ENCODE assay signal across 29 cellular contexts in the genomic region with DNA sequence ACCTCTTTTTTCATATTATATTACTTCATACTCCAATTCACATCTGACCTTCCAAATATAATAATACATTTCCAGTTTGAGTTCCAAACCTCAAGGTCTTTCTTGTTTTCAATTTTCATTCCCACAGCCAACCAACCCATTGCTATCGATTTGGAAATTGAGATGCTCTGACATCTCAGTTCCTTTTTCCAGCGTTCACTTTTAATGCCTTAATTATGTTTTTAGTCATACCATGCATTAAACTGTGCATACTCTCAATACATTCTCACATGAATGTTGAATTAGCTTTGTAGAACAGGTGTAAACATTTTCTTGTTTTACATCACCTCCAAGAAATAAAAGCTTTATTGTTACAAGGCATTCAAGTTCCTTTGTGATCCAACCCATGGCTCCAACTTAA.
DNase-seq lines count a peak whose midpoint lies in the region; ATAC-seq, FAIRE-seq and TF ChIP-seq lines count a peak whose summit lies in the region.
"Had no signal": no experiment of that assay in that cellular context is flagged by ENCODE, and none has a peak within 500 bp of the region (broad histone marks: within the 10 kb centered on the region; RNA-seq: fewer than 3 reads in every experiment).

No MANE protein-coding gene starts in this region.

- peak; percentile 75 for ATAC-seq in GM19395 (IDR thresholded peaks at IDR 0.05; ENCODE audit: unreplicated experiment)
- ATAC-seq in HG02610 (IDR thresholded peaks at IDR 0.05; ENCODE audit: unreplicated experiment), result peak; percentile 64
- ATAC-seq in HG03442 (IDR thresholded peaks at IDR 0.05; ENCODE audit: unreplicated experiment), result peak; percentile 48
- ATAC-seq in GM18505 (IDR thresholded peaks at IDR 0.05; ENCODE audit: unreplicated experiment), result no peak
- no peak for ATAC-seq in WTC11
- ATAC-seq: activated CD4-positive, CD25-positive, alpha-beta regulatory T cell treated with anti-CD3 and anti-CD28 coated beads, Interleukin-2, amount 50 U/mL, for 24 hours; activated T-helper 17 cell treated with anti-CD3 and anti-CD28 coated beads, Interleukin-2, amount 50 U/mL, for 72 hours; effector memory CD8-positive, alpha-beta T cell; K562; naive thymus-derived CD8-positive, alpha-beta T cell had no signal

- DNase-seq in GM12891 (ENCODE audit: insufficient read length, low spot score) (no peak), brain microvascular endothelial cell (no peak), adrenal gland (no peak), WTC11 (ENCODE audit: low spot score) (no peak)
- DNase-seq: 8988T; activated CD4-positive, alpha-beta memory T cell treated with anti-CD3 and anti-CD28 coated beads for 36 hours; activated naive CD4-positive, alpha-beta T cell treated with anti-CD3 and anti-CD28 coated beads, Interleukin-2, amount 50 U/mL, for 16 hours; Calu3; colonic mucosa; effector memory CD8-positive, alpha-beta T cell; erythroblast; H7; head of caudate nucleus; naive thymus-derived CD8-positive, alpha-beta T cell; NCI-H1105; NCI-H1930; NCI-H2227 treated with DMSO at 0.1 percent for 48 hours; NCI-H748 treated with DMSO at 0.1 percent for 48 hours had no signal

- H3K27me3 ChIP-seq in brain microvascular endothelial cell (replicated peaks) (no peaks in the 10 kb centered on the region), adrenal gland (no peaks in the 10 kb centered on the region)
- H3K27me3 ChIP-seq: colonic mucosa had no signal

- POLR2A ChIA-PET in WTC11 (lab: Charles Lee), result no interaction called here

- TF ChIP-seq CTCF in brain microvascular endothelial cell (IDR thresholded peaks at IDR 0.05; ENCODE audit: low read depth, low read length, missing control alignments) (no peak), adrenal gland (IDR thresholded peaks at IDR 0.05) (no peak), WTC11 (IDR thresholded peaks at IDR 0.05) (no peak)

- no peaks in the 10 kb centered on the region for H3K27me3 Mint-ChIP-seq in WTC11 (ENCODE audit: low read depth)
- H3K27me3 Mint-ChIP-seq: activated CD4-positive, alpha-beta memory T cell treated with anti-CD3 and anti-CD28 coated beads for 36 hours; activated T-helper 17 cell treated with anti-CD3 and anti-CD28 coated beads, Interleukin-2, amount 50 U/mL, for 72 hours; effector memory CD8-positive, alpha-beta T cell; naive thymus-derived CD8-positive, alpha-beta T cell; stimulated activated naive CD8-positive, alpha-beta T cell treated with anti-CD3 and anti-CD28 coated beads, Interleukin-15, Interleukin-2, amounts not matched to agents 100 ng/mL and 50 ng/mL, for 24 hours had no signal

- TF ChIP-seq POLR2A in GM12891 (IDR thresholded peaks at IDR 0.05; ENCODE audit: low read depth, low read length), result no peak
- no peak for TF ChIP-seq POLR2A in GM18505 (IDR thresholded peaks at IDR 0.05; ENCODE audit: borderline replicate concordance, extremely low read depth, insufficient read depth, insufficient read length)
- TF ChIP-seq POLR2A in adrenal gland (IDR thresholded peaks at IDR 0.05), result no peak

- CTCF ChIA-PET in WTC11 (lab: Charles Lee), result interaction anchor here (1.1 kb wide), 1 partner anchor 97 kb away, joined by 3 read pairs; no protein-coding TSS in a partner anchor

- in situ Hi-C loops in brain microvascular endothelial cell (cut with HindIII; ENCODE audit: low pct_ligation_motif_present, low sequenced_read_pairs), result no loop called here

- no peak overlapping the region for H3K4me3 ChIP-seq in brain microvascular endothelial cell (ENCODE audit: low read depth, low read length)
- H3K4me3 ChIP-seq in adrenal gland, result no peak overlapping the region
- H3K4me3 ChIP-seq: colonic mucosa, K562 had no signal

- H3K36me3 ChIP-seq in brain microvascular endothelial cell (replicated peaks) (no peaks in the 10 kb centered on the region), adrenal gland (replicated peaks in 1 of 2) (no peaks in the 10 kb centered on the region)
- H3K36me3 ChIP-seq: colonic mucosa had no signal

- no peak for FAIRE-seq in GM12891 (lab: Jason Lieb, UNC)
- FAIRE-seq: bronchial epithelial cell, K562, TTC549 had no signal

- no peaks in the 10 kb centered on the region for H3K4me1 ChIP-seq in adrenal gland (replicated peaks in 1 of 2)
- H3K4me1 ChIP-seq: colonic mucosa had no signal

- no peak overlapping the region for H3K4me3 Mint-ChIP-seq in WTC11
- H3K4me3 Mint-ChIP-seq: activated CD4-positive, alpha-beta memory T cell treated with anti-CD3 and anti-CD28 coated beads for 36 hours; activated T-helper 17 cell treated with anti-CD3 and anti-CD28 coated beads, Interleukin-2, amount 50 U/mL, for 72 hours; effector memory CD8-positive, alpha-beta T cell; naive thymus-derived CD8-positive, alpha-beta T cell; stimulated activated naive CD8-positive, alpha-beta T cell treated with anti-CD3 and anti-CD28 coated beads, Interleukin-15, Interleukin-2, amounts not matched to agents 100 ng/mL and 50 ng/mL, for 24 hours had no signal

- intact Hi-C loops in adrenal gland (cut with DNase I), result no loop called here

- no peak overlapping the region for H3K27ac Mint-ChIP-seq in WTC11
- H3K27ac Mint-ChIP-seq: activated CD4-positive, alpha-beta memory T cell treated with anti-CD3 and anti-CD28 coated beads for 36 hours; activated T-helper 17 cell treated with anti-CD3 and anti-CD28 coated beads, Interleukin-2, amount 50 U/mL, for 72 hours; effector memory CD8-positive, alpha-beta T cell; naive thymus-derived CD8-positive, alpha-beta T cell; stimulated activated naive CD8-positive, alpha-beta T cell treated with anti-CD3 and anti-CD28 coated beads, Interleukin-15, Interleukin-2, amounts not matched to agents 100 ng/mL and 50 ng/mL, for 24 hours had no signal

- no peaks in the 10 kb centered on the region for H3K4me1 Mint-ChIP-seq in WTC11
- H3K4me1 Mint-ChIP-seq: activated T-helper 17 cell treated with anti-CD3 and anti-CD28 coated beads, Interleukin-2, amount 50 U/mL, for 72 hours; naive thymus-derived CD8-positive, alpha-beta T cell had no signal

- H3K36me3 Mint-ChIP-seq in WTC11, result no peaks in the 10 kb centered on the region
- H3K36me3 Mint-ChIP-seq: activated CD4-positive, alpha-beta memory T cell treated with anti-CD3 and anti-CD28 coated beads for 36 hours; naive thymus-derived CD8-positive, alpha-beta T cell had no signal

- 79 to 85% (median 81%) methylated on average over 2 of the region's 2 CpGs for WGBS in adrenal gland, 4 donors

- no peaks in the 10 kb centered on the region for H3K9me3 ChIP-seq in adrenal gland (replicated peaks in 1 of 3)
- H3K9me3 ChIP-seq: colonic mucosa had no signal

- no peak overlapping the region for H3K27ac ChIP-seq in brain microvascular endothelial cell
- no peak overlapping the region for H3K27ac ChIP-seq in adrenal gland
- H3K27ac ChIP-seq: colonic mucosa, RWPE1 had no signal

- no peaks in the 10 kb centered on the region for H3K9me3 Mint-ChIP-seq in WTC11

TF ChIP-seq in GM12891, 5 proteins besides CTCF, POLR2A, EP300 and RAD21:
- TF ChIP-seq PAX5 (IDR thresholded peaks at IDR 0.05; ENCODE audit: insufficient read depth, low read length, severe bottlenecking) (no peak), SPI1 (IDR thresholded peaks at IDR 0.05; ENCODE audit: low read depth, low read length) (peak; percentile 88)

TF ChIP-seq in WTC11, 78 proteins besides CTCF, POLR2A, EP300 and RAD21 (continues in another document):
- TF ChIP-seq, protein P1, sequence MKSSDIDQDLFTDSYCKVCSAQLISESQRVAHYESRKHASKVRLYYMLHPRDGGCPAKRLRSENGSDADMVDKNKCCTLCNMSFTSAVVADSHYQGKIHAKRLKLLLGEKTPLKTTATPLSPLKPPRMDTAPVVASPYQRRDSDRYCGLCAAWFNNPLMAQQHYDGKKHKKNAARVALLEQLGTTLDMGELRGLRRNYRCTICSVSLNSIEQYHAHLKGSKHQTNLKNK (CRISPR knock-in tag; IDR thresholded peaks at IDR 0.05), result no peak
- TF ChIP-seq, protein P2, sequence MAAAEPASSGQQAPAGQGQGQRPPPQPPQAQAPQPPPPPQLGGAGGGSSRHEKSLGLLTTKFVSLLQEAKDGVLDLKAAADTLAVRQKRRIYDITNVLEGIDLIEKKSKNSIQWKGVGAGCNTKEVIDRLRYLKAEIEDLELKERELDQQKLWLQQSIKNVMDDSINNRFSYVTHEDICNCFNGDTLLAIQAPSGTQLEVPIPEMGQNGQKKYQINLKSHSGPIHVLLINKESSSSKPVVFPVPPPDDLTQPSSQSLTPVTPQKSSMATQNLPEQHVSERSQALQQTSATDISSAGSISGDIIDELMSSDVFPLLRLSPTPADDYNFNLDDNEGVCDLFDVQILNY (CRISPR knock-in tag; IDR thresholded peaks at IDR 0.05), result no peak
- no peak for TF ChIP-seq SMAD3 (CRISPR knock-in tag; IDR thresholded peaks at IDR 0.05; ENCODE audit: borderline replicate concordance)
- TF ChIP-seq JAZF1 (CRISPR knock-in tag; IDR thresholded peaks at IDR 0.05), result no peak
- no peak for TF ChIP-seq CBFB (CRISPR knock-in tag; IDR thresholded peaks at IDR 0.05; ENCODE audit: low read depth)
- no peak for TF ChIP-seq ZNF263 (CRISPR knock-in tag; IDR thresholded peaks at IDR 0.05; ENCODE audit: low read depth)
- TF ChIP-seq, protein P3, sequence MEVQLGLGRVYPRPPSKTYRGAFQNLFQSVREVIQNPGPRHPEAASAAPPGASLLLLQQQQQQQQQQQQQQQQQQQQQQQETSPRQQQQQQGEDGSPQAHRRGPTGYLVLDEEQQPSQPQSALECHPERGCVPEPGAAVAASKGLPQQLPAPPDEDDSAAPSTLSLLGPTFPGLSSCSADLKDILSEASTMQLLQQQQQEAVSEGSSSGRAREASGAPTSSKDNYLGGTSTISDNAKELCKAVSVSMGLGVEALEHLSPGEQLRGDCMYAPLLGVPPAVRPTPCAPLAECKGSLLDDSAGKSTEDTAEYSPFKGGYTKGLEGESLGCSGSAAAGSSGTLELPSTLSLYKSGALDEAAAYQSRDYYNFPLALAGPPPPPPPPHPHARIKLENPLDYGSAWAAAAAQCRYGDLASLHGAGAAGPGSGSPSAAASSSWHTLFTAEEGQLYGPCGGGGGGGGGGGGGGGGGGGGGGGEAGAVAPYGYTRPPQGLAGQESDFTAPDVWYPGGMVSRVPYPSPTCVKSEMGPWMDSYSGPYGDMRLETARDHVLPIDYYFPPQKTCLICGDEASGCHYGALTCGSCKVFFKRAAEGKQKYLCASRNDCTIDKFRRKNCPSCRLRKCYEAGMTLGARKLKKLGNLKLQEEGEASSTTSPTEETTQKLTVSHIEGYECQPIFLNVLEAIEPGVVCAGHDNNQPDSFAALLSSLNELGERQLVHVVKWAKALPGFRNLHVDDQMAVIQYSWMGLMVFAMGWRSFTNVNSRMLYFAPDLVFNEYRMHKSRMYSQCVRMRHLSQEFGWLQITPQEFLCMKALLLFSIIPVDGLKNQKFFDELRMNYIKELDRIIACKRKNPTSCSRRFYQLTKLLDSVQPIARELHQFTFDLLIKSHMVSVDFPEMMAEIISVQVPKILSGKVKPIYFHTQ (CRISPR knock-in tag; IDR thresholded peaks at IDR 0.05), result no peak
- TF ChIP-seq, protein P4, sequence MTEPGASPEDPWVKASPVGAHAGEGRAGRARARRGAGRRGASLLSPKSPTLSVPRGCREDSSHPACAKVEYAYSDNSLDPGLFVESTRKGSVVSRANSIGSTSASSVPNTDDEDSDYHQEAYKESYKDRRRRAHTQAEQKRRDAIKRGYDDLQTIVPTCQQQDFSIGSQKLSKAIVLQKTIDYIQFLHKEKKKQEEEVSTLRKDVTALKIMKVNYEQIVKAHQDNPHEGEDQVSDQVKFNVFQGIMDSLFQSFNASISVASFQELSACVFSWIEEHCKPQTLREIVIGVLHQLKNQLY (CRISPR knock-in tag; IDR thresholded peaks at IDR 0.05), result no peak

Comparison
In these comparisons a context has a peak if more than half of its experiments do, and no peak if none do; other contexts are left out.
1. ATAC-seq: peak in GM19395 (single experiment), HG02610 (single experiment) and HG03442 (single experiment); none in GM18505 (single experiment) and WTC11 (single experiment).